In genomic region chr7:108143658-108144420, GRCh38 we compare ENCODE assay signal across 20 cellular contexts. TPM values are rescaled to one million over a fixed set of nuclear protein-coding genes. Genes with fewer than 3 reads are reported as not detected.
DNase-seq lines count a peak whose midpoint lies in the region; ATAC-seq, FAIRE-seq and TF ChIP-seq lines count a peak whose summit lies in the region.
"Had no signal": no experiment of that assay in that cellular context is flagged by ENCODE, and none has a peak within 500 bp of the region (broad histone marks: within the 10 kb centered on the region; RNA-seq: fewer than 3 reads in every experiment).

No MANE protein-coding gene starts in this region.

- H3K27ac ChIP-seq in C4-2B (no peak overlapping the region), GM23338 (ENCODE audit: low read depth) (no peak overlapping the region), GM12878 (ENCODE audit: control insufficient read depth, insufficient read depth) (no peak overlapping the region)
- H3K27ac ChIP-seq: A549, GM23248, SJCRH30 had no signal

- H3K36me3 Mint-ChIP-seq in GM23338 (ENCODE audit: low read depth) = no peaks in the 10 kb centered on the region

- ATAC-seq in GM23338 (no peak), GM12878 (peak; percentile 36; the same call in 2 of the 3 replicates), GM21737 (IDR thresholded peaks at IDR 0.05; ENCODE audit: unreplicated experiment) (no peak)
- ATAC-seq: PC-3 had no signal

- no peak for FAIRE-seq in GM12878 (lab: Jason Lieb, UNC)
- FAIRE-seq: A549 had no signal

- POLR2A ChIA-PET in GM12878 (lab: Charles Lee) = interaction anchor here (0.6 to 3.0 kb wide), 2 partner anchors 8 to 10 kb away, joined by 3 to 12 read pairs; no protein-coding TSS in a partner anchor

- H3K4me3 ChIP-seq in GM23338 (no peak overlapping the region), GM12878 (no peak overlapping the region)
- no peak overlapping the region for H3K4me3 ChIP-seq in Jurkat, Clone E6-1 (ENCODE audit: low read length)
- H3K4me3 ChIP-seq: A549, GM23248, SJCRH30 had no signal

- H4K20me1 ChIP-seq in GM23338 (replicated peaks; ENCODE audit: insufficient read depth) (no peaks in the 10 kb centered on the region), GM12878 (ENCODE audit: control insufficient read depth, insufficient read depth) (no peaks in the 10 kb centered on the region)

- H3K4me1 ChIP-seq in GM23338 (ENCODE audit: insufficient read depth) (peaks cover 6% of the 10 kb centered on the region), GM12878 (ENCODE audit: control insufficient read depth, insufficient read depth, low read length) (no peaks in the 10 kb centered on the region)
- H3K4me1 ChIP-seq: A549 had no signal

- H3K27me3 Mint-ChIP-seq in GM23338 (ENCODE audit: insufficient read depth, low read depth, poor library complexity) = no peaks in the 10 kb centered on the region

- H3K79me2 ChIP-seq in GM23338 (replicated peaks; ENCODE audit: insufficient read depth) (no peaks in the 10 kb centered on the region), GM12878 (ENCODE audit: control insufficient read depth, insufficient read depth, low read length) (no peaks in the 10 kb centered on the region)

- H2AFZ ChIP-seq in GM23338 = no peak overlapping the region
- H2AFZ ChIP-seq in GM12878 (ENCODE audit: control insufficient read depth, low read depth, low read length) = no peak overlapping the region
- H2AFZ ChIP-seq: GM23248 had no signal

- CTCF ChIA-PET in GM12878 (lab: Yijun Ruan, JAX) = interaction anchor here (0.6 to 4.2 kb wide), 12 partner anchors 9 to 353 kb away, joined by 3 to 254 read pairs (median 14); no protein-coding TSS in a partner anchor

- TF ChIP-seq CTCF in C4-2B (conservative IDR thresholded peaks at IDR 0.05) (0 out of 2 replicates have a peak, but pooled peaks have one; percentile 6), GM23338 (conservative IDR thresholded peaks at IDR 0.05; ENCODE audit: low read depth in 2 of 2) (peak in 1 of 2 experiments; percentile 27; a peak in 1 of 4 replicates), GM12878 (IDR thresholded peaks at IDR 0.05 in 2 of 3, conservative IDR thresholded peaks at IDR 0.05 in 1 of 3; ENCODE audit: control insufficient read depth in 2 of 3, extremely low read depth in 1 of 3, insufficient read depth in 1 of 3, low read depth in 3 of 3, low read length in 3 of 3) (no peak)

- H3K9ac ChIP-seq in GM12878 (ENCODE audit: control insufficient read depth, insufficient read depth, low read length) = no peak overlapping the region
- H3K9ac ChIP-seq: GM23248 had no signal

- TF ChIP-seq POLR2A in GM12878 (IDR thresholded peaks at IDR 0.05; ENCODE audit: low read depth, low read length) = no peak

- intact Hi-C loops in GM12878 (cut with micrococcal nuclease; ENCODE audit: unreplicated experiment) = loop anchor here (10.0 kb wide), 1 partner anchor 399 kb away; the partner anchor contains the start of gene CBLL1

- no peak for TF ChIP-seq RAD21 in GM12878 (IDR thresholded peaks at IDR 0.05; ENCODE audit: insufficient read depth, low read depth, low read length)

- no peaks in the 10 kb centered on the region for H3F3A ChIP-seq in GM23338 (replicated peaks; ENCODE audit: low read depth)

- no peak for TF ChIP-seq EP300 in GM12878 (IDR thresholded peaks at IDR 0.05; ENCODE audit: borderline replicate concordance in 1 of 2, control insufficient read depth in 1 of 2, low read depth in 2 of 2, low read length in 2 of 2)

- no peaks in the 10 kb centered on the region for H3K36me3 ChIP-seq in GM23338 (ENCODE audit: insufficient read depth)
- no peaks in the 10 kb centered on the region for H3K36me3 ChIP-seq in GM12878 (ENCODE audit: control insufficient read depth in 2 of 2, insufficient read depth in 2 of 2, low read length in 1 of 2)
- H3K36me3 ChIP-seq: SJCRH30 had no signal

- no peaks in the 10 kb centered on the region for H3K9me3 ChIP-seq in GM12878 (replicated peaks; ENCODE audit: control insufficient read depth, insufficient read depth, low read length)
- H3K9me3 ChIP-seq: A549, SJCRH30 had no signal

- H3K4me2 ChIP-seq in GM23338 = no peak overlapping the region
- H3K4me2 ChIP-seq in GM12878 (ENCODE audit: control insufficient read depth, insufficient read depth) = no peak overlapping the region
- H3K4me2 ChIP-seq: A549 had no signal

- H3K9me3 Mint-ChIP-seq in GM23338 = no peaks in the 10 kb centered on the region

- H3K4me1 Mint-ChIP-seq in GM23338 = peaks cover 4% of the 10 kb centered on the region

- BruUV-seq in GM12878 (replicated peaks; lab: Mats Ljungman, UMichigan) = no TSS peak

- SMC1A ChIA-PET in GM12878 (lab: Charles Lee; ENCODE audit: uncharacterized antibody, unreplicated experiment) = interaction anchor here (1.2 to 5.2 kb wide), 12 partner anchors 11 to 81 kb away, joined by 3 to 130 read pairs (median 26); partner anchors contain the start of gene LAMB4

- peak; percentile 22 for DNase-seq in GM23338 (ENCODE audit: low spot score)
- DNase-seq in Jurkat, Clone E6-1 (ENCODE audit: low read depth, low spot score) = peak; percentile 7
- no peak for DNase-seq in GM12878 (ENCODE audit: low read depth, low spot score)
- DNase-seq in NCI-H1048 (lab: John Stamatoyannopoulos, UW) = no peak
- no peak for DNase-seq in DMS153 (lab: John Stamatoyannopoulos, UW)
- DNase-seq in NCI-H2081 (lab: John Stamatoyannopoulos, UW) = no peak
- DNase-seq: C1 segment of cervical spinal cord, GM23248, KG1, NCI-H1092 treated with DMSO at 0.1 percent for 48 hours, NCI-H1694, NCI-H2107, NCI-H2227 treated with DMSO at 0.1 percent for 48 hours, PC-3, SW 1271 had no signal

- no peak overlapping the region for H3K4me3 Mint-ChIP-seq in GM23338

- H3K9me2 ChIP-seq in GM23338 (ENCODE audit: insufficient read depth) = no peaks in the 10 kb centered on the region

- H3K27me3 ChIP-seq in GM23338 (ENCODE audit: insufficient read depth) (no peaks in the 10 kb centered on the region), GM12878 (replicated peaks in 1 of 2; ENCODE audit: control insufficient read depth in 2 of 2, insufficient read depth in 2 of 2, low read length in 1 of 2) (no peaks in the 10 kb centered on the region)
- H3K27me3 ChIP-seq: SJCRH30 had no signal

- H3K27ac Mint-ChIP-seq in GM23338 = no peak overlapping the region

- RAD21 ChIA-PET in GM12878 (lab: Charles Lee; ENCODE audit: unreplicated experiment) = interaction anchor here (1.3 to 3.3 kb wide), 11 partner anchors 11 to 32 kb away, joined by 4 to 142 read pairs (median 21); partner anchors contain the start of gene LAMB4

- in situ Hi-C loops in GM12878 (cut with MboI) = no loop called here

- 68% methylated on average over 5 of the region's 6 CpGs for WGBS in GM12878 (ENCODE audit: insufficient coverage, insufficient replicate concordance, low lambda C conversion rate, missing lambda C conversion rate)

TF ChIP-seq in GM23338, 12 proteins besides CTCF, POLR2A, EP300 and RAD21 (continues in another document):
- TF ChIP-seq POLR2AphosphoS5 (IDR thresholded peaks at IDR 0.05; ENCODE audit: low read depth) = no peak
- TF ChIP-seq NANOG (IDR thresholded peaks at IDR 0.05; ENCODE audit: borderline replicate concordance) = no peak
- TF ChIP-seq EZH2phosphoT487 (IDR thresholded peaks at IDR 0.05; ENCODE audit: unreplicated experiment) = no peak
- no peak for TF ChIP-seq ZNF331 (CRISPR knock-in tag; IDR thresholded peaks at IDR 0.05; ENCODE audit: low read depth)

TF ChIP-seq in GM12878, 131 proteins besides CTCF, POLR2A, EP300 and RAD21 (continues in another document):
- TF ChIP-seq NBN (IDR thresholded peaks at IDR 0.05) = 0 out of 2 replicates have a peak, but pooled peaks have one; percentile 19
- peak; percentile 9; the same call in 1 of the 2 replicates for TF ChIP-seq PKNOX1 (IDR thresholded peaks at IDR 0.05)
- TF ChIP-seq SPI1 (IDR thresholded peaks at IDR 0.05; ENCODE audit: borderline replicate concordance, insufficient read depth, low read depth, low read length) = no peak
- TF ChIP-seq POU2F2 (IDR thresholded peaks at IDR 0.05; ENCODE audit: borderline replicate concordance, low read depth, low read length) = no peak
- no peak for TF ChIP-seq BMI1 (IDR thresholded peaks at IDR 0.05; ENCODE audit: borderline replicate concordance)
- TF ChIP-seq MEF2B (IDR thresholded peaks at IDR 0.05; ENCODE audit: partially characterized antibody, poor library complexity, severe bottlenecking) = peak; percentile 81

RNA-seq across cellular contexts. Expression of gene LAMB4, which starts 13.7 kb away (rescaled TPM):
- total RNA-seq in GM23338 (2014; rRNA removed; shearing (Covaris generic)) = not detected in 2 replicates
- polyA plus RNA-seq in GM23338 (2016; fragmentation: Nextera tagmentation; extraction: Ambion mirVana) (not detected in 2 replicates), GM12878 (2011; rRNA removed) (0.04 and 0.12 TPM in 2 replicates), GM12878 (2014; fragmentation: Illumina TruSeq; extraction: Trizol) (not detected in 2 replicates), GM12878 (2014; fragmentation: Nextera tagmentation; extraction: Ambion mirVana) (not detected), GM12878 (2014; rRNA removed) (not detected in 2 replicates), GM12878 (2016; fragmentation: Nextera tagmentation; extraction: Ambion mirVana) (not detected)
- not detected for polyA plus RNA-seq in Jurkat, Clone E6-1 (2012; ENCODE audit: insufficient read depth, insufficient read length)
- 0.79 and 1.2 TPM in 2 replicates for total RNA-seq in GM12878 (2013; cell fraction: nucleolus; rRNA removed)
- total RNA-seq in GM12878 (2014; rRNA removed) (0.05 and 0.06 TPM in 2 replicates), GM12878 (2014; rRNA removed; fragmentation: Illumina TruSeq; extraction: Trizol) (not detected in 2 replicates), GM12878 (2021) (not detected in 2 replicates)
- polyA plus RNA-seq in GM12878 (2011; ENCODE audit: low read depth) = not detected
- 0.09 and 0.10 TPM in 2 replicates for polyA plus RNA-seq in GM12878 (2011; cell fraction: cytosol; rRNA removed)
- polyA plus RNA-seq in GM12878 (2011; cell fraction: nucleus; rRNA removed) = 0.10 and 0.30 TPM in 2 replicates
- not detected in 2 replicates for polyA plus RNA-seq in GM12878 (2012)
- polyA minus RNA-seq in GM12878 (2011; rRNA and poly(A)+ RNA removed) = 0.10 and 0.15 TPM in 2 replicates
- polyA minus RNA-seq in GM12878 (2011; cell fraction: cytosol; rRNA and poly(A)+ RNA removed) = not detected in 2 replicates
- polyA minus RNA-seq in GM12878 (2011; cell fraction: nucleus; rRNA and poly(A)+ RNA removed) = 0.24 TPM in 1 of 2 replicates, not detected in the other
- total RNA-seq: GM23248; SJCRH30; T-helper 2 cell treated with Interferon-gamma antibody and Interleukin-4, amounts not matched to agents 100 ng/mL and 5 ng/mL, for 36 hours had no signal

Comparison
In these comparisons a context has a peak if more than half of its experiments do, and no peak if none do; other contexts are left out.
1. DNase-seq: peak in GM23338 (single experiment) and Jurkat, Clone E6-1 (single experiment); none in GM12878 (single experiment), NCI-H1048 (single experiment), DMS153 (single experiment) and NCI-H2081 (0 of 2).